Comparison of ENCODE assay signal across 8 cellular contexts in the genomic region with DNA sequence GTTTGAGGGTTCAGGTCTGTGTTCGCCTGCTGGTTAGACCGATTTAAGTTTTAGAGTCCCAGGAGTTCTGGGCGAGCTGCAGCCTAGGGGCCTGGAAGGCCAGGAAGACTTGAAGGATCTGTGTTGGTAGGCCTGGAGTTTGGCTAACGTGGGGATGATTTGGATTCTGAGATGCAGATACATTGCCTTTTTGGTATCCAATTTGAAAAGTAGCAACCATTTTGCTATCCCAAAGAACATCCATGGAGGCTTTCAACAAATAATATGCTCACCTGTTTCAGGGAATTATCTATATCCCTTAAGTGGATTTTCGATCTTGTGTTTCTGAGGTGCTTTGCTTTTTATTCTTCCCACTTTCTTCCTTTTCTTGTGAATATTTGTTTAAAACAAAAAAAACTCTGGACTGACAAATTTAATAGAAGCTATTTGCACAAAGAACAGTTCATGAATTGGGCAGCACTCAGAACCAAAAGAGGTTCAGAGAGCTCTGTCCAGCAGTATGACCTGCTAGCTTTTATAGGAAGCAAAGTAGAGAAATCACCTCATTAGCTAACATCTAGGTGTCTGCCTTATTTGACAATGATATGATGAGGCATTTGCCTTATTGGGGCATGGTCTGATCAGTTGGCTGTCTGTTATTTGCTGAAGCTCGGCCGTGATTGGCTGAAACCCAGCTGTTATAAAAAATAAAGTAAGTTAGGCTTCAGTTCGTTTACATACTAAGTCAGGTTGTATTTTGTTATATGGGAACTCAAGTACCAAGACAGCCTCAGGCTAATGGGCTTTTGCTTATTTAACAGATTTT. TPM values are rescaled to one million over a fixed set of nuclear protein-coding genes. Genes with fewer than 3 reads are reported as not detected.
DNase-seq lines count a peak whose midpoint lies in the region; ATAC-seq, FAIRE-seq and TF ChIP-seq lines count a peak whose summit lies in the region.

No MANE protein-coding gene starts in this region.

- ATAC-seq in naive thymus-derived CD4-positive, alpha-beta T cell = no peak

- H3K36me3 Mint-ChIP-seq in naive thymus-derived CD4-positive, alpha-beta T cell = peaks cover 5 to 32% (median 12%) of the 10 kb centered on the region in 5 donors

- H3K4me2 ChIP-seq in Karpas-422 (ENCODE audit: low read depth, low read length, poor library complexity, severe bottlenecking) = peak overlapping the region; percentile 71

- H3K4me3 Mint-ChIP-seq in naive thymus-derived CD4-positive, alpha-beta T cell = peak overlapping the region; percentile 87 to 98 (median 96)

- TF ChIP-seq CTCF in BJ (IDR thresholded peaks at IDR 0.05; ENCODE audit: insufficient read depth, low read depth, low read length) (no peak), choroid plexus epithelial cell (conservative IDR thresholded peaks at IDR 0.05; ENCODE audit: low read depth, low read length) (no peak)

- no peaks in the 10 kb centered on the region; the same call in 1 of the 2 replicates for H3K36me3 ChIP-seq in BJ (ENCODE audit: control insufficient read depth, insufficient read depth, low read length)
- 0 out of 2 replicates have a peak, but pooled peaks cover 6% of the 10 kb centered on the region for H3K36me3 ChIP-seq in Karpas-422 (ENCODE audit: insufficient read depth, low read length)
- H3K36me3 ChIP-seq in naive thymus-derived CD4-positive, alpha-beta T cell (ENCODE audit: control insufficient read depth in 2 of 3, insufficient read depth in 3 of 3, low read length in 3 of 3) = peaks cover 0 to 18% (median 3%) of the 10 kb centered on the region in 3 experiments

- H3K27ac Mint-ChIP-seq in naive thymus-derived CD4-positive, alpha-beta T cell = peak overlapping the region; percentile 96 to 99 (median 98)

- no peaks in the 10 kb centered on the region for H3K9me3 ChIP-seq in Karpas-422 (ENCODE audit: low read length)
- no peaks in the 10 kb centered on the region for H3K9me3 ChIP-seq in naive thymus-derived CD4-positive, alpha-beta T cell (ENCODE audit: control insufficient read depth in 2 of 3, low read length in 3 of 3)

- peaks cover 0 to 3% (median 0%) of the 10 kb centered on the region in 11 donors for H3K9me3 Mint-ChIP-seq in naive thymus-derived CD4-positive, alpha-beta T cell

- H4K20me1 ChIP-seq in Karpas-422 (ENCODE audit: insufficient read depth, low read depth, low read length) = no peaks in the 10 kb centered on the region; the same call in 1 of the 2 replicates

- POLR2A ChIA-PET in BJ (lab: Charles Lee) = no interaction called here
- POLR2A ChIA-PET in naive thymus-derived CD4-positive, alpha-beta T cell (lab: Charles Lee) = interaction anchor here (0.6 to 3.7 kb wide), 25 partner anchors 9 to 511 kb away, joined by 3 to 39 read pairs (median 5); a partner anchor contains a TSS

- H3K27me3 Mint-ChIP-seq in naive thymus-derived CD4-positive, alpha-beta T cell = peaks cover 0 to 6% (median 0%) of the 10 kb centered on the region in 5 donors

- CTCF ChIA-PET in BJ (lab: Yijun Ruan, JAX) = interaction anchor here (1.1 to 9.0 kb wide), 5 partner anchors 9 to 133 kb away, joined by 3 to 111 read pairs (median 6); a partner anchor contains a TSS
- CTCF ChIA-PET in naive thymus-derived CD4-positive, alpha-beta T cell (lab: Charles Lee) = interaction anchor here (0.6 to 4.4 kb wide), 7 partner anchors 9 to 209 kb away, joined by 3 to 22 read pairs (median 4); a partner anchor contains a TSS

- H3K9me2 ChIP-seq in Karpas-422 (replicated peaks; ENCODE audit: insufficient read depth, low read length) = no peaks in the 10 kb centered on the region; the same call in 1 of the 2 replicates

- no peak for DNase-seq in BJ (ENCODE audit: low read depth)
- peak; percentile 47 for DNase-seq in Karpas-422
- peak; percentile 14 for DNase-seq in choroid plexus epithelial cell (ENCODE audit: low read depth)
- no peak for DNase-seq in naive thymus-derived CD4-positive, alpha-beta T cell
- no peak for DNase-seq in glomerular visceral epithelial cell (ENCODE audit: extremely low spot score)
- DNase-seq in ACHN = no peak
- DNase-seq in HTR-8/SVneo (ENCODE audit: insufficient read length, low spot score) = no peak
- no peak for DNase-seq in AG08396 (ENCODE audit: low spot score)

- in situ Hi-C loops in ACHN (cut with HindIII; ENCODE audit: low pct_ligation_motif_present, low pct_unique_long_range_greater_than_20kb, low sequenced_read_pairs) = loop anchor here (10.0 kb wide), 1 partner anchor 75 kb away; no protein-coding TSS in a partner anchor

- FAIRE-seq in HTR-8/SVneo (lab: Jason Lieb, UNC) = no peak

- peak overlapping the region; percentile 92 for H3K9ac ChIP-seq in Karpas-422 (ENCODE audit: low read length)

- H3K79me2 ChIP-seq in Karpas-422 (ENCODE audit: low read length) = peaks cover 49% of the 10 kb centered on the region

- peaks cover 21% of the 10 kb centered on the region for H3K4me1 ChIP-seq in Karpas-422 (ENCODE audit: low read length)
- peaks cover 36 to 37% of the 10 kb centered on the region in 2 donors for H3K4me1 ChIP-seq in naive thymus-derived CD4-positive, alpha-beta T cell (ENCODE audit: control insufficient read depth in 2 of 2, insufficient read depth in 2 of 2, low read length in 2 of 2)

- H3K27ac ChIP-seq in Karpas-422 (ENCODE audit: low read length) = peak overlapping the region; percentile 61
- H3K27ac ChIP-seq in naive thymus-derived CD4-positive, alpha-beta T cell (ENCODE audit: low read depth, low read length) = peak overlapping the region; percentile 96

- no peaks in the 10 kb centered on the region for H3K27me3 ChIP-seq in BJ (ENCODE audit: control insufficient read depth, insufficient read depth, low read length)
- no peaks in the 10 kb centered on the region for H3K27me3 ChIP-seq in Karpas-422 (ENCODE audit: low read length)
- H3K27me3 ChIP-seq in naive thymus-derived CD4-positive, alpha-beta T cell (ENCODE audit: control insufficient read depth in 2 of 2, insufficient read depth in 2 of 2, low read length in 2 of 2) = no peaks in the 10 kb centered on the region

- H2AFZ ChIP-seq in Karpas-422 (ENCODE audit: low read length) = peak overlapping the region; percentile 76; the same call in 1 of the 2 replicates

- H3K4me3 ChIP-seq in BJ (ENCODE audit: low read depth, low read length) = peak overlapping the region; percentile 80
- H3K4me3 ChIP-seq in Karpas-422 (ENCODE audit: low read length) = peak overlapping the region; percentile 73
- H3K4me3 ChIP-seq in choroid plexus epithelial cell (ENCODE audit: low read depth, low read length) = peak overlapping the region; percentile 83
- H3K4me3 ChIP-seq in naive thymus-derived CD4-positive, alpha-beta T cell (ENCODE audit: low read length) = peak overlapping the region; percentile 68

- H3K4me1 Mint-ChIP-seq in naive thymus-derived CD4-positive, alpha-beta T cell = peaks cover 25 to 57% (median 47%) of the 10 kb centered on the region in 7 donors

- intact Hi-C loops in naive thymus-derived CD4-positive, alpha-beta T cell (cut with micrococcal nuclease) = loop anchor here (1.0 to 10.0 kb wide), 12 partner anchors 9 to 1332 kb away; a partner anchor contains a TSS

RNA-seq across cellular contexts. Expression of a gene that starts 0.7 kb away (rescaled TPM):
- polyA plus RNA-seq in BJ (2011; rRNA removed) = 18.6 and 25.4 TPM in 2 replicates
- polyA minus RNA-seq in BJ (2011; rRNA and poly(A)+ RNA removed) = 13.2 and 13.3 TPM in 2 replicates
- 20.9 and 25.2 TPM in 2 replicates for total RNA-seq in Karpas-422 (2014; rRNA removed; shearing (Covaris generic); ENCODE audit: low replicate concordance)
- total RNA-seq in naive thymus-derived CD4-positive, alpha-beta T cell = 10 to 100 TPM; 30.1 to 75.0 (median 37.6) TPM
- 10 to 100 TPM; 31.9 to 37.8 TPM for polyA plus RNA-seq in naive thymus-derived CD4-positive, alpha-beta T cell

RNA-seq across cellular contexts. Expression of a gene that starts 9.4 kb away (rescaled TPM):
- polyA plus RNA-seq in BJ (2011; rRNA removed) = not detected in 2 replicates
- polyA minus RNA-seq in BJ (2011; rRNA and poly(A)+ RNA removed) = not detected in 2 replicates
- 0.47 TPM in 1 of 2 replicates, not detected in the other for total RNA-seq in Karpas-422 (2014; rRNA removed; shearing (Covaris generic); ENCODE audit: low replicate concordance)
- 1 to 10 TPM in 1 of 5 experiments, under 1 TPM in 3, not detected in 1; 0.41 to 1.1 (median 0.58) TPM for total RNA-seq in naive thymus-derived CD4-positive, alpha-beta T cell
- polyA plus RNA-seq in naive thymus-derived CD4-positive, alpha-beta T cell = under 1 TPM; 0.61 to 0.92 TPM

RNA-seq across cellular contexts. Expression of a gene that starts 43.2 kb away (rescaled TPM):
- not detected in 2 replicates for polyA plus RNA-seq in BJ (2011; rRNA removed)
- 0.14 TPM in 1 of 2 replicates, not detected in the other for polyA minus RNA-seq in BJ (2011; rRNA and poly(A)+ RNA removed)
- not detected in 2 replicates for total RNA-seq in Karpas-422 (2014; rRNA removed; shearing (Covaris generic); ENCODE audit: low replicate concordance)
- total RNA-seq in naive thymus-derived CD4-positive, alpha-beta T cell = under 1 TPM in 4 of 5 experiments, not detected in 1; 0.41 to 0.70 (median 0.52) TPM
- not detected for polyA plus RNA-seq in naive thymus-derived CD4-positive, alpha-beta T cell

RNA-seq across cellular contexts. Expression of a gene that starts 55.8 kb away (rescaled TPM):
- polyA plus RNA-seq in BJ (2011; rRNA removed) = not detected in 2 replicates
- not detected in 2 replicates for polyA minus RNA-seq in BJ (2011; rRNA and poly(A)+ RNA removed)
- 1.0 and 2.0 TPM in 2 replicates for total RNA-seq in Karpas-422 (2014; rRNA removed; shearing (Covaris generic); ENCODE audit: low replicate concordance)
- total RNA-seq in naive thymus-derived CD4-positive, alpha-beta T cell = not detected
- not detected for polyA plus RNA-seq in naive thymus-derived CD4-positive, alpha-beta T cell

Comparison
In these comparisons a context has a peak if more than half of its experiments do, and no peak if none do; other contexts are left out.
1. DNase-seq: peak in Karpas-422 (single experiment) and choroid plexus epithelial cell (single experiment); none in BJ (single experiment), naive thymus-derived CD4-positive, alpha-beta T cell (0 of 9), glomerular visceral epithelial cell (single experiment), ACHN (single experiment), HTR-8/SVneo (single experiment) and AG08396 (single experiment).
2. Peak in every context shown above with its lines, with median percentiles within 50 percentile points of each other: H3K4me3 ChIP-seq.